In genomic region chr5:96851312-96852062, GRCh38 we compare ENCODE assay signal across 20 cellular contexts. TPM values are rescaled to one million over a fixed set of nuclear protein-coding genes. Genes with fewer than 3 reads are reported as not detected.
DNase-seq lines count a peak whose midpoint lies in the region; ATAC-seq and TF ChIP-seq lines count a peak whose summit lies in the region.
"Had no signal": no experiment of that assay in that cellular context is flagged by ENCODE, and none has a peak within 500 bp of the region (broad histone marks: within the 10 kb centered on the region; RNA-seq: fewer than 3 reads in every experiment).

No MANE protein-coding gene starts in this region.

- H3K4me3 ChIP-seq in neuron (ENCODE audit: low read length) (no peak overlapping the region), right lobe of liver (no peak overlapping the region), Peyer's patch (no peak overlapping the region)
- H3K4me3 ChIP-seq: A549, GM12878, HAP-1 had no signal

- peaks cover 4% of the 10 kb centered on the region for H3K4me1 Mint-ChIP-seq in activated naive CD4-positive, alpha-beta T cell treated with anti-CD3 and anti-CD28 coated beads, Interleukin-2, amount 50 U/mL, for 24 hours
- H3K4me1 Mint-ChIP-seq in chondrocyte (ENCODE audit: low read depth), result peaks cover 35% of the 10 kb centered on the region

- intact Hi-C loops in right lobe of liver (cut with DNase I), result no loop called here

- H3K9me3 Mint-ChIP-seq in activated naive CD4-positive, alpha-beta T cell treated with anti-CD3 and anti-CD28 coated beads, Interleukin-2, amount 50 U/mL, for 24 hours, result no peaks in the 10 kb centered on the region
- peaks cover 18% of the 10 kb centered on the region for H3K9me3 Mint-ChIP-seq in chondrocyte (ENCODE audit: low read depth)

- no peak for ATAC-seq in right lobe of liver
- ATAC-seq: A549, GM12878, HepG2 had no signal

- no peak for DNase-seq in activated naive CD4-positive, alpha-beta T cell treated with Interleukin-2 at 50 U/mL for 16 hours
- no peak for DNase-seq in chondrocyte (ENCODE audit: low spot score)
- no peak for DNase-seq in NCI-H2196 (lab: John Stamatoyannopoulos, UW; ENCODE audit: unreplicated experiment)
- no peak for DNase-seq in effector CD4-positive, alpha-beta T cell
- DNase-seq in right lobe of liver, result no peak
- DNase-seq in Peyer's patch, result no peak
- DNase-seq: COR-L47, Karpas-422, NCI-H1417, NCI-H2081, NCI-H446, NCI-H748 treated with DMSO at 0.1 percent for 48 hours, SHP77 had no signal

- H3K4me1 ChIP-seq in neuron (ENCODE audit: insufficient read depth, low read length) (peaks cover 10% of the 10 kb centered on the region), right lobe of liver (peaks cover 0 to 12% (median 3%) of the 10 kb centered on the region in 4 donors), Peyer's patch (peaks cover 0 to 19% (median 2%) of the 10 kb centered on the region in 4 donors)
- H3K4me1 ChIP-seq: HAP-1 had no signal

- peak overlapping the region; percentile 44 for H2AFZ ChIP-seq in neuron (ENCODE audit: low read depth, low read length)

- TF ChIP-seq CTCF in chondrocyte (IDR thresholded peaks at IDR 0.05) (no peak), right lobe of liver (IDR thresholded peaks at IDR 0.05) (no peak), Peyer's patch (IDR thresholded peaks at IDR 0.05) (no peak)

- no peaks in the 10 kb centered on the region for H3K36me3 Mint-ChIP-seq in activated naive CD4-positive, alpha-beta T cell treated with anti-CD3 and anti-CD28 coated beads, Interleukin-2, amount 50 U/mL, for 24 hours
- no peaks in the 10 kb centered on the region for H3K36me3 Mint-ChIP-seq in chondrocyte (ENCODE audit: low read depth)
- H3K36me3 Mint-ChIP-seq: CD14-positive monocyte had no signal

- H3K36me3 ChIP-seq in neuron (ENCODE audit: insufficient read depth, low read length) (no peaks in the 10 kb centered on the region), right lobe of liver (no peaks in the 10 kb centered on the region), Peyer's patch (no peaks in the 10 kb centered on the region)
- H3K36me3 ChIP-seq: HAP-1 had no signal

- H3K27ac ChIP-seq in right lobe of liver, result no peak overlapping the region
- no peak overlapping the region for H3K27ac ChIP-seq in Peyer's patch
- H3K27ac ChIP-seq: A549 had no signal

- H3K27me3 Mint-ChIP-seq in activated naive CD4-positive, alpha-beta T cell treated with anti-CD3 and anti-CD28 coated beads, Interleukin-2, amount 50 U/mL, for 24 hours, result no peaks in the 10 kb centered on the region
- H3K27me3 Mint-ChIP-seq in chondrocyte (ENCODE audit: low read depth), result no peaks in the 10 kb centered on the region

- H3K27me3 ChIP-seq in neuron (ENCODE audit: insufficient read depth, low read length) (no peaks in the 10 kb centered on the region), right lobe of liver (no peaks in the 10 kb centered on the region), Peyer's patch (peaks cover 0 to 4% of the 10 kb centered on the region in 2 donors)

- peak overlapping the region; percentile 66 for H3K27ac Mint-ChIP-seq in activated naive CD4-positive, alpha-beta T cell treated with anti-CD3 and anti-CD28 coated beads, Interleukin-2, amount 50 U/mL, for 24 hours
- peak overlapping the region; percentile 38 for H3K27ac Mint-ChIP-seq in chondrocyte (ENCODE audit: unreplicated experiment)
- H3K27ac Mint-ChIP-seq: CD14-positive monocyte had no signal

- H3K4me3 Mint-ChIP-seq in activated naive CD4-positive, alpha-beta T cell treated with anti-CD3 and anti-CD28 coated beads, Interleukin-2, amount 50 U/mL, for 24 hours, result no peak overlapping the region
- no peak overlapping the region for H3K4me3 Mint-ChIP-seq in chondrocyte (ENCODE audit: unreplicated experiment)
- H3K4me3 Mint-ChIP-seq: CD14-positive monocyte had no signal

- no peak for TF ChIP-seq POLR2A in right lobe of liver (IDR thresholded peaks at IDR 0.05)
- no peak for TF ChIP-seq POLR2A in Peyer's patch (IDR thresholded peaks at IDR 0.05)

- 75% methylated on average over 7 of the region's 7 CpGs for WGBS in right lobe of liver (ENCODE audit: insufficient coverage, low coverage, low lambda C conversion rate, missing lambda C conversion rate)

- H3K9me3 ChIP-seq in neuron (ENCODE audit: low read length), result no peaks in the 10 kb centered on the region
- H3K9me3 ChIP-seq in right lobe of liver, result no peaks in the 10 kb centered on the region
- H3K9me3 ChIP-seq in Peyer's patch, result no peaks in the 10 kb centered on the region
- H3K9me3 ChIP-seq: HAP-1 had no signal

RNA-seq across cellular contexts. Expression of gene ERAP2, which starts 24.8 kb away (rescaled TPM):
- total RNA-seq in chondrocyte (1.2 to 2.7 TPM (median 2.2 TPM) in 3 replicates), right lobe of liver (10 to 100 TPM in 2 of 6 experiments, 1 to 10 TPM in 4; 1.5 to 13.3 (median 8.4) TPM), Peyer's patch (10 to 100 TPM; 50.3 to 82.8 (median 70.8) TPM)

RNA-seq across cellular contexts. Expression of gene ERAP1, which starts 43.7 kb away (rescaled TPM):
- total RNA-seq in chondrocyte (34.6 to 58.5 TPM (median 36.5 TPM) in 3 replicates), right lobe of liver (10 to 100 TPM; 29.3 to 54.7 (median 34.1) TPM), Peyer's patch (100 to 1,000 TPM in 2 of 4 donors, 10 to 100 TPM in 2; 33.8 to 137 (median 93.9) TPM)
